Comparison of ENCODE assay signal across 9 cellular contexts in genomic region chr17:4074831-4075495, GRCh38.
A peak's percentile ranks its signal among the peaks of the same experiment; 100 is the strongest.
DNase-seq lines count a peak whose midpoint lies in the region; ATAC-seq, FAIRE-seq and TF ChIP-seq lines count a peak whose summit lies in the region.
"Had no signal": no experiment of that assay in that cellular context is flagged by ENCODE, and none has a peak within 500 bp of the region (broad histone marks: within the 10 kb centered on the region; RNA-seq: fewer than 3 reads in every experiment).

No MANE protein-coding gene starts in this region.

- peak; percentile 52 for TF ChIP-seq RAD21 in HepG2 (CRISPR knock-in tag; IDR thresholded peaks at IDR 0.05)

- peaks cover 19 to 66% of the 10 kb centered on the region in 2 experiments for H3K36me3 ChIP-seq in HepG2 (replicated peaks in 1 of 2; ENCODE audit: control insufficient read depth in 1 of 2, insufficient read depth in 2 of 2, low read length in 2 of 2)

- FAIRE-seq in HepG2 (lab: Jason Lieb, UNC), result peak; percentile 84
- FAIRE-seq: TTC549 had no signal

- BruUV-seq in HepG2 (replicated peaks; lab: Mats Ljungman, UMichigan), result no TSS peak

- no peak overlapping the region for H3K27ac ChIP-seq in HepG2 (ENCODE audit: extremely low read length, insufficient read depth, low read length)

- H3K4me3 ChIP-seq in HepG2 (replicated peaks in 1 of 3; ENCODE audit: insufficient read depth in 1 of 3, low read depth in 2 of 3, low read length in 3 of 3), result no peak overlapping the region

- H3K9me3 ChIP-seq in HepG2 (ENCODE audit: low read length), result no peaks in the 10 kb centered on the region

- ATAC-seq in GM18519 (IDR thresholded peaks at IDR 0.05; ENCODE audit: low FRiP score, unreplicated experiment), result peak; percentile 24
- peak; percentile 16 for ATAC-seq in HG03095 (IDR thresholded peaks at IDR 0.05; ENCODE audit: unreplicated experiment)
- ATAC-seq in central memory CD8-positive, alpha-beta T cell (replicated peaks; ENCODE audit: extremely low read depth, poor library complexity, severe bottlenecking), result peak; percentile 24
- peak; percentile 67 for ATAC-seq in HepG2

- peak; percentile 81 for TF ChIP-seq CTCF in HepG2 (CRISPR knock-in tag; IDR thresholded peaks at IDR 0.05)

- 64% methylated on average over 10 of the region's 10 CpGs for WGBS in HepG2 (ENCODE audit: low lambda C conversion rate)

- H3K4me1 ChIP-seq in HepG2 (ENCODE audit: insufficient read depth, low read length), result no peaks in the 10 kb centered on the region

- no peaks in the 10 kb centered on the region for H3K27me3 Mint-ChIP-seq in central memory CD8-positive, alpha-beta T cell
- no peaks in the 10 kb centered on the region for H3K27me3 Mint-ChIP-seq in activated CD4-positive, alpha-beta memory T cell treated with anti-CD3 and anti-CD28 coated beads for 36 hours

- H3K9ac ChIP-seq in HepG2 (ENCODE audit: insufficient read depth, low read depth, low read length), result no peak overlapping the region

- H4K20me1 ChIP-seq in HepG2 (ENCODE audit: insufficient read depth, low read length), result peaks cover 2% of the 10 kb centered on the region; the same call in 1 of the 2 replicates

- TF ChIP-seq EP300 in HepG2 (IDR thresholded peaks at IDR 0.05; ENCODE audit: low read depth in 2 of 2, low read length in 2 of 2) (no peak), HepG2 (CRISPR knock-in tag; IDR thresholded peaks at IDR 0.05; ENCODE audit: borderline replicate concordance) (no peak)

- H3K27ac Mint-ChIP-seq in central memory CD8-positive, alpha-beta T cell (ENCODE audit: low read depth), result no peak overlapping the region
- H3K27ac Mint-ChIP-seq in activated CD4-positive, alpha-beta memory T cell treated with anti-CD3 and anti-CD28 coated beads for 36 hours, result no peak overlapping the region

- POLR2A ChIA-PET in HepG2 (lab: Yijun Ruan, JAX), result no interaction called here
- POLR2A ChIA-PET in activated CD4-positive, alpha-beta memory T cell treated with anti-CD3 and anti-CD28 coated beads for 36 hours (lab: Charles Lee), result no interaction called here

- H3K4me2 ChIP-seq in HepG2 (ENCODE audit: low read depth, low read length), result no peak overlapping the region

- H3K9me3 Mint-ChIP-seq in central memory CD8-positive, alpha-beta T cell, result no peaks in the 10 kb centered on the region
- H3K9me3 Mint-ChIP-seq in activated CD4-positive, alpha-beta memory T cell treated with anti-CD3 and anti-CD28 coated beads for 36 hours, result no peaks in the 10 kb centered on the region

- TF ChIP-seq POLR2A in HepG2 (IDR thresholded peaks at IDR 0.05; ENCODE audit: insufficient read depth in 1 of 2, low read depth in 2 of 2, low read length in 2 of 2), result no peak

- H3K36me3 Mint-ChIP-seq in central memory CD8-positive, alpha-beta T cell (ENCODE audit: insufficient read depth), result peaks cover 76% of the 10 kb centered on the region
- H3K36me3 Mint-ChIP-seq in activated CD4-positive, alpha-beta memory T cell treated with anti-CD3 and anti-CD28 coated beads for 36 hours, result peaks cover 42% of the 10 kb centered on the region

- DNase-seq in COLO829 (ENCODE audit: low spot score) (peak; percentile 15), NCI-H82 (lab: John Stamatoyannopoulos, UW) (peak; percentile 60), HepG2 (ENCODE audit: low spot score) (peak; percentile 46)
- peak in 1 of 2 donors; percentile 14 for DNase-seq in central memory CD8-positive, alpha-beta T cell (ENCODE audit: low spot score in 2 of 2)
- DNase-seq in activated CD4-positive, alpha-beta memory T cell treated with anti-CD3 and anti-CD28 coated beads for 36 hours, result no peak
- no peak for DNase-seq in activated naive CD4-positive, alpha-beta T cell (lab: John Stamatoyannopoulos, UW)

- H3K79me2 ChIP-seq in HepG2 (ENCODE audit: insufficient read depth, low read length), result no peaks in the 10 kb centered on the region

- no peak overlapping the region for H2AFZ ChIP-seq in HepG2 (ENCODE audit: low read length)

- H3K27me3 ChIP-seq in HepG2 (ENCODE audit: control insufficient read depth in 1 of 2, insufficient read depth in 2 of 2, low read length in 2 of 2), result no peaks in the 10 kb centered on the region

- in situ Hi-C loops in HepG2 (cut with HindIII; ENCODE audit: extremely low pct_ligation_motif_present, low pct_unique_long_range_greater_than_20kb), result loop anchor here (10.0 kb wide), 1 partner anchor 160 kb away; the partner anchor contains the start of gene P2RX1

- H3K4me3 Mint-ChIP-seq in central memory CD8-positive, alpha-beta T cell, result no peak overlapping the region
- no peak overlapping the region for H3K4me3 Mint-ChIP-seq in activated CD4-positive, alpha-beta memory T cell treated with anti-CD3 and anti-CD28 coated beads for 36 hours

- CTCF ChIA-PET in HepG2 (lab: Yijun Ruan, JAX; ENCODE audit: low intra/inter-chr PET ratio, low total read pairs), result interaction anchor here (1.2 to 1.3 kb wide), 3 partner anchors 140 to 212 kb away, joined by 4 to 9 read pairs (median 9); no protein-coding TSS in a partner anchor
- CTCF ChIA-PET in activated CD4-positive, alpha-beta memory T cell treated with anti-CD3 and anti-CD28 coated beads for 36 hours (lab: Charles Lee), result interaction anchor here (0.8 to 3.6 kb wide), 10 partner anchors 9 to 229 kb away, joined by 3 to 19 read pairs (median 5); partner anchors contain the start of genes NCBP3 and P2RX1

- H3K4me1 Mint-ChIP-seq in central memory CD8-positive, alpha-beta T cell, result peaks cover 5% of the 10 kb centered on the region
- H3K4me1 Mint-ChIP-seq in activated CD4-positive, alpha-beta memory T cell treated with anti-CD3 and anti-CD28 coated beads for 36 hours (ENCODE audit: low read depth), result peaks cover 3% of the 10 kb centered on the region

- intact Hi-C loops in HepG2 (cut with micrococcal nuclease; ENCODE audit: unreplicated experiment), result loop anchor here (2.0 kb wide), 1 partner anchor 70 kb away; no protein-coding TSS in a partner anchor
- intact Hi-C loops in activated CD4-positive, alpha-beta memory T cell treated with anti-CD3 and anti-CD28 coated beads for 36 hours (cut with micrococcal nuclease), result loop anchor here (1.0 kb wide), 1 partner anchor 162 kb away; no protein-coding TSS in a partner anchor

TF ChIP-seq in HepG2, 621 proteins besides CTCF, POLR2A, EP300 and RAD21:
- TF ChIP-seq STAG1 (CRISPR knock-in tag; IDR thresholded peaks at IDR 0.05) (peak; percentile 87), ZSCAN21 (CRISPR knock-in tag; IDR thresholded peaks at IDR 0.05; ENCODE audit: borderline replicate concordance) (no peak), MAFK (conservative IDR thresholded peaks at IDR 0.05 in 1 of 2, IDR thresholded peaks at IDR 0.05 in 1 of 2; ENCODE audit: low read length in 2 of 2) (peak; percentile 18 to 42; a peak in 2 of 4 replicates), ZFP90 (CRISPR knock-in tag; IDR thresholded peaks at IDR 0.05; ENCODE audit: borderline replicate concordance) (no peak), SMC3 (IDR thresholded peaks at IDR 0.05; ENCODE audit: low read length) (peak; percentile 26; the same call in 1 of the 2 replicates), RBAK (CRISPR knock-in tag; IDR thresholded peaks at IDR 0.05) (no peak), FOXK1 (CRISPR knock-in tag; IDR thresholded peaks at IDR 0.05; ENCODE audit: borderline replicate concordance, low read depth) (no peak), CCDC6 (CRISPR knock-in tag; IDR thresholded peaks at IDR 0.05) (no peak), ZNF710 (CRISPR knock-in tag; IDR thresholded peaks at IDR 0.05; ENCODE audit: borderline replicate concordance) (no peak)
TF ChIP-seq in HepG2: peak in this region for 3.

Comparison
In these comparisons a context has a peak if more than half of its experiments do, and no peak if none do; other contexts are left out.
1. DNase-seq: peak in COLO829 (single experiment), NCI-H82 (single experiment) and HepG2 (single experiment); none in activated CD4-positive, alpha-beta memory T cell treated with anti-CD3 and anti-CD28 coated beads for 36 hours (single experiment) and activated naive CD4-positive, alpha-beta T cell (0 of 4).
2. ATAC-seq: peak in every context shown above with its lines; median percentile 67 in HepG2; 24 in GM18519; 24 in central memory CD8-positive, alpha-beta T cell; 16 in HG03095.